19 cellular contexts compared by ENCODE assay signal in the genomic region with DNA sequence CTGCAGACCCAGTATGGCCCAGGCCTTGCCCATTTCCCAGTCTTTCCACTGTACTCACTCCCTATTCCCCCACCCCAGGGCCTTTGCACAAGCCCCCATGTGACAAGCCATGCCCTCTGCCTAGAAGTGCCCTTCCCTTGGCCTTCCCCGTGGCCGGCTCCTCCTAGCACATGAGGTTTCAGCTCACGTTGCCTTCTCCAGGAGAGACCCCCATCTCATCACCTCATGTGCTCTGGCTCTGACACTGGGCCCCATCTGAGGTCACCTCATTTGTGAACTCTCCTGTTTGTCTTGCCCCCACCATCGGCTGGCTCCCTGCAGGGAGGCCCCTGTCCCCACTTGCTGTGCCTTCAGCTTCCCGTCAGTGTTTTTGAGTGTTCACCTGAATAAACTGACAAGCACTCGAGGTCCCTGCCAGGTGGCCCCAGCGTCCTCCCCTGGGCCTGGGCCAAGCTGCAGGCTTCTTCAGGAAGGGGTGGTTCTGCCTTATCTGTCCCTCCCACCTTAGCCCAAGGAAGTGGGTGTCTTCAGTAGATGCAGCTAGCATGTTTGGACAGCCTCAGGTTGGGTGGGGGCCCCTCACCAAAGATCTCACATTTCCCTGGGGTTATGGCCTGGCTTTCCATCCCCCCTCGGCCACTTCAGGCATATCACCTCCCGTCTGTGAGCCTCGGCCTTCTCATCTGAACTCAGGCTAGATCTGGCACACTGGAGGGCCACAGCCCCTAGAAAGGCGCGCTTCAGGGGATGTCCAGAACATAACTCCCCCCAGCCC. TPM values are rescaled to one million over a fixed set of nuclear protein-coding genes. Genes with fewer than 3 reads are reported as not detected.
DNase-seq lines count a peak whose midpoint lies in the region; ATAC-seq and TF ChIP-seq lines count a peak whose summit lies in the region.
"Had no signal": no experiment of that assay in that cellular context is flagged by ENCODE, and none has a peak within 500 bp of the region (broad histone marks: within the 10 kb centered on the region; RNA-seq: fewer than 3 reads in every experiment).

No MANE protein-coding gene starts in this region.

- H3K27me3 ChIP-seq in liver (ENCODE audit: control insufficient read depth in 4 of 4, insufficient read depth in 4 of 4, low read length in 3 of 4) (no peaks in the 10 kb centered on the region), mammary epithelial cell (ENCODE audit: insufficient read depth, low read length) (no peaks in the 10 kb centered on the region)
- H3K27me3 ChIP-seq: sigmoid colon had no signal

- H2AFZ ChIP-seq in mammary epithelial cell (ENCODE audit: low read depth, low read length): no peak overlapping the region

- H3K4me1 Mint-ChIP-seq in stimulated activated naive B cell treated with anti-CD40 and anti-IgM and Interleukin-4, amounts not matched to agents 10 μg/mL and 1 μg/mL and 100 μg/mL, for 72 hours: peaks cover 9 to 20% of the 10 kb centered on the region in 2 donors
- peaks cover 20% of the 10 kb centered on the region for H3K4me1 Mint-ChIP-seq in CD14-positive monocyte

- no TSS peak for BruUV-seq in mammary epithelial cell (replicated peaks; lab: Mats Ljungman, UMichigan)

- H4K20me1 ChIP-seq in mammary epithelial cell (ENCODE audit: insufficient read depth, low read length): no peaks in the 10 kb centered on the region

- H3K27ac Mint-ChIP-seq in stimulated activated naive B cell treated with anti-CD40 and anti-IgM and Interleukin-4, amounts not matched to agents 10 μg/mL and 1 μg/mL and 100 μg/mL, for 72 hours: no peak overlapping the region
- peak overlapping the region in 1 of 7 donors; percentile 6 for H3K27ac Mint-ChIP-seq in CD14-positive monocyte

- H3K9ac ChIP-seq in liver (ENCODE audit: low read depth in 1 of 2, low read length in 2 of 2): no peak overlapping the region
- no peak overlapping the region for H3K9ac ChIP-seq in mammary epithelial cell (ENCODE audit: insufficient read depth, low read length)

- in situ Hi-C loops in mammary epithelial cell (cut with MboI; ENCODE audit: low sequenced_read_pairs in 2 of 2): no loop called here

- H3K9me3 ChIP-seq in HEK293 (ENCODE audit: control insufficient read depth, insufficient read depth, low read depth, low read length): no peaks in the 10 kb centered on the region
- H3K9me3 ChIP-seq in liver (ENCODE audit: control insufficient read depth in 4 of 4, low read length in 3 of 4): no peaks in the 10 kb centered on the region
- H3K9me3 ChIP-seq in mammary epithelial cell (replicated peaks; ENCODE audit: insufficient read depth, low read length): no peaks in the 10 kb centered on the region
- H3K9me3 ChIP-seq: Caco-2, sigmoid colon had no signal

- H3K79me2 ChIP-seq in mammary epithelial cell (ENCODE audit: insufficient read depth, low read length): no peaks in the 10 kb centered on the region

- ATAC-seq in HG03460 (IDR thresholded peaks at IDR 0.05; ENCODE audit: unreplicated experiment): no peak
- no peak for ATAC-seq in stimulated activated naive B cell treated with anti-CD40 and anti-IgM and Interleukin-4, amounts not matched to agents 10 μg/mL and 1 μg/mL and 100 μg/mL, for 72 hours (replicated peaks)
- ATAC-seq: left colon had no signal

- 72% methylated on average over 12 of the region's 12 CpGs for WGBS in liver
- WGBS in mammary epithelial cell (ENCODE audit: low coverage, missing lambda C conversion rate): 90% methylated on average over 10 of the region's 12 CpGs

- no peak overlapping the region for H3K4me2 ChIP-seq in mammary epithelial cell (ENCODE audit: insufficient read depth, low read depth, low read length)

- peaks cover 36 to 54% of the 10 kb centered on the region in 2 donors for H3K36me3 Mint-ChIP-seq in stimulated activated naive B cell treated with anti-CD40 and anti-IgM and Interleukin-4, amounts not matched to agents 10 μg/mL and 1 μg/mL and 100 μg/mL, for 72 hours
- peaks cover 39 to 59% of the 10 kb centered on the region in 2 donors for H3K36me3 Mint-ChIP-seq in CD14-positive monocyte

- peak overlapping the region; percentile 71 for H3K27ac ChIP-seq in C4-2B
- no peak overlapping the region for H3K27ac ChIP-seq in HEK293 (ENCODE audit: extremely low read depth, low read depth, low read length)
- H3K27ac ChIP-seq in RWPE1: peak overlapping the region; percentile 73
- peak overlapping the region; percentile 23 to 32 for H3K27ac ChIP-seq in liver (ENCODE audit: low read depth in 1 of 2, low read length in 2 of 2)
- no peak overlapping the region for H3K27ac ChIP-seq in mammary epithelial cell (ENCODE audit: insufficient read depth, low read depth, low read length)
- H3K27ac ChIP-seq: sigmoid colon had no signal

- POLR2A ChIA-PET in HEK293 (lab: Yijun Ruan, JAX): no interaction called here
- POLR2A ChIA-PET in RWPE1 (lab: Yijun Ruan, JAX; ENCODE audit: low non-redundant PET): no interaction called here

- H3K4me3 Mint-ChIP-seq in stimulated activated naive B cell treated with anti-CD40 and anti-IgM and Interleukin-4, amounts not matched to agents 10 μg/mL and 1 μg/mL and 100 μg/mL, for 72 hours: no peak overlapping the region
- peak overlapping the region in 1 of 2 donors; percentile 20 for H3K4me3 Mint-ChIP-seq in CD14-positive monocyte

- DNase-seq in RWPE1 (ENCODE audit: low spot score) (no peak), mammary epithelial cell (no peak), CD14-positive monocyte (ENCODE audit: low spot score) (no peak)
- DNase-seq in stimulated activated naive B cell treated with anti-CD40 and anti-IgM and Interleukin-4, amounts not matched to agents 10 μg/mL and 1 μg/mL and 100 μg/mL, for 72 hours: no peak
- DNase-seq: amygdala; Caco-2; GF-D8; left colon; NCI-H2171 treated with DMSO at 0.1 percent for 48 hours; NK-92 treated with Interleukin-12 subunit alpha and Interleukin-12 subunit beta, amount 100 ng/mL, for 24 hours; nucleus accumbens; sigmoid colon; stimulated activated CD4-positive, alpha-beta T cell treated with anti-CD3 and anti-CD28 coated beads, Interleukin-2, amount 100 ng/mL, for 24 hours; substantia nigra; T-helper 2 cell had no signal

- H3K27me3 Mint-ChIP-seq in stimulated activated naive B cell treated with anti-CD40 and anti-IgM and Interleukin-4, amounts not matched to agents 10 μg/mL and 1 μg/mL and 100 μg/mL, for 72 hours: no peaks in the 10 kb centered on the region
- H3K27me3 Mint-ChIP-seq in CD14-positive monocyte (ENCODE audit: low read depth in 3 of 3): peaks cover 0 to 3% (median 0%) of the 10 kb centered on the region in 3 donors

- TF ChIP-seq CTCF in C4-2B (conservative IDR thresholded peaks at IDR 0.05): no peak
- no peak for TF ChIP-seq CTCF in HEK293 (tag by site-specific recombination; IDR thresholded peaks at IDR 0.05)
- TF ChIP-seq CTCF in RWPE1 (conservative IDR thresholded peaks at IDR 0.05; ENCODE audit: low read depth): no peak
- TF ChIP-seq CTCF in liver (IDR thresholded peaks at IDR 0.05; ENCODE audit: low read depth, low read length, missing input control): no peak
- TF ChIP-seq CTCF in mammary epithelial cell (conservative IDR thresholded peaks at IDR 0.05 in 1 of 2, IDR thresholded peaks at IDR 0.05 in 1 of 2; ENCODE audit: extremely low read depth in 1 of 2, insufficient read depth in 1 of 2, low read depth in 1 of 2, low read length in 2 of 2): no peak
- no peak for TF ChIP-seq CTCF in CD14-positive monocyte (IDR thresholded peaks at IDR 0.05)

- CTCF ChIA-PET in HEK293 (lab: Yijun Ruan, JAX): interaction anchor here (0.6 to 0.9 kb wide), 3 partner anchors 9 to 115 kb away, joined by 3 to 5 read pairs (median 4); no protein-coding TSS in a partner anchor
- CTCF ChIA-PET in RWPE1 (lab: Yijun Ruan, JAX): interaction anchor here (0.6 kb wide), 2 partner anchors 24 to 156 kb away, joined by 3 to 4 read pairs; no protein-coding TSS in a partner anchor
- CTCF ChIA-PET in mammary epithelial cell (lab: Charles Lee; ENCODE audit: low non-redundant PET): no interaction called here

- intact Hi-C loops in mammary epithelial cell (cut with micrococcal nuclease) (loop anchor here (10.0 kb wide), 1 partner anchor 265 kb away; a partner anchor contains a TSS), CD14-positive monocyte (cut with micrococcal nuclease) (no loop called here)

- TF ChIP-seq RAD21 in liver (IDR thresholded peaks at IDR 0.05): no peak

- dilution Hi-C loops in mammary epithelial cell (cut with HindIII; ENCODE audit: low sequenced_read_pairs): no loop called here

- H3K4me3 ChIP-seq in HEK293 (ENCODE audit: low read depth, low read length) (no peak overlapping the region), liver (ENCODE audit: low read depth in 1 of 3, low read length in 3 of 3) (no peak overlapping the region), mammary epithelial cell (replicated peaks in 1 of 3; ENCODE audit: insufficient read depth in 1 of 3, low read depth in 2 of 3, low read length in 3 of 3) (no peak overlapping the region)
- H3K4me3 ChIP-seq: sigmoid colon had no signal

- H3K4me1 ChIP-seq in HEK293 (ENCODE audit: control insufficient read depth, insufficient read depth, low read length) (peaks cover 11% of the 10 kb centered on the region), liver (ENCODE audit: control insufficient read depth in 4 of 4, insufficient read depth in 4 of 4, low read length in 3 of 4) (peaks cover 18 to 94% (median 76%) of the 10 kb centered on the region in 4 donors), mammary epithelial cell (ENCODE audit: insufficient read depth, low read length) (peaks cover 18% of the 10 kb centered on the region)

- H3K36me3 ChIP-seq in HEK293 (ENCODE audit: control insufficient read depth in 2 of 2, insufficient read depth in 1 of 2, low read length in 2 of 2) (peaks cover 0 to 40% of the 10 kb centered on the region in 2 experiments; a peak in 1 of 3 replicates), liver (ENCODE audit: control insufficient read depth in 4 of 4, insufficient read depth in 3 of 4, low read depth in 1 of 4, low read length in 3 of 4) (peaks cover 0 to 11% (median 7%) of the 10 kb centered on the region in 4 donors), mammary epithelial cell (ENCODE audit: insufficient read depth, low read length) (peaks cover 3% of the 10 kb centered on the region)

- H3K9me3 Mint-ChIP-seq in stimulated activated naive B cell treated with anti-CD40 and anti-IgM and Interleukin-4, amounts not matched to agents 10 μg/mL and 1 μg/mL and 100 μg/mL, for 72 hours: no peaks in the 10 kb centered on the region
- peaks cover 0 to 5% (median 0%) of the 10 kb centered on the region in 7 donors for H3K9me3 Mint-ChIP-seq in CD14-positive monocyte

RNA-seq across cellular contexts. Expression of a gene that starts 3.8 kb away (rescaled TPM):
- 10 to 100 TPM; 24.7 to 79.7 TPM for total RNA-seq in liver
- 10 to 100 TPM; 40.7 to 89.6 TPM for polyA plus RNA-seq in liver
- 1 to 10 TPM; 3.0 to 5.1 TPM for total RNA-seq in mammary epithelial cell
- polyA plus RNA-seq in mammary epithelial cell: 3.0 TPM
- polyA minus RNA-seq in mammary epithelial cell: 0.26 TPM
- 1 to 10 TPM in 1 of 2 donors, under 1 TPM in 1; 0.68 to 1.1 TPM for polyA plus RNA-seq in CD14-positive monocyte

RNA-seq across cellular contexts. Expression of a gene that starts 26.6 kb away (rescaled TPM):
- 10 to 100 TPM; 28.7 to 31.2 TPM for total RNA-seq in liver
- polyA plus RNA-seq in liver: 10 to 100 TPM; 23.9 to 38.3 TPM
- total RNA-seq in mammary epithelial cell: 10 to 100 TPM; 35.1 to 37.7 TPM
- 42.6 TPM for polyA plus RNA-seq in mammary epithelial cell
- polyA minus RNA-seq in mammary epithelial cell: 62.6 TPM
- polyA plus RNA-seq in CD14-positive monocyte: 10 to 100 TPM; 26.1 to 29.6 TPM

RNA-seq across cellular contexts. Expression of a gene that starts 26.7 kb away (rescaled TPM):
- 10 to 100 TPM; 18.7 to 29.0 TPM for total RNA-seq in liver
- polyA plus RNA-seq in liver: 10 to 100 TPM in 1 of 2 donors, 1 to 10 TPM in 1; 9.6 to 19.7 TPM
- 10 to 100 TPM; 34.0 to 59.5 TPM for total RNA-seq in mammary epithelial cell
- 28.1 TPM for polyA plus RNA-seq in mammary epithelial cell
- polyA minus RNA-seq in mammary epithelial cell: 38.5 TPM
- 1 to 10 TPM; 7.6 to 8.2 TPM for polyA plus RNA-seq in CD14-positive monocyte

Comparison
In these comparisons a context has a peak if more than half of its experiments do, and no peak if none do; other contexts are left out.
1. H3K27ac ChIP-seq: peak in C4-2B (single experiment), RWPE1 (single experiment) and liver (2 of 2); none in HEK293 (single experiment) and mammary epithelial cell (single experiment).
2. RNA of a gene that starts 3.8 kb away (polyA plus RNA-seq): 40.7 to 89.6 TPM in liver; 3.0 TPM in mammary epithelial cell (single experiment) and 0.68 to 1.1 TPM in CD14-positive monocyte; every median in the first group is over 10 times any median in the second.